13 cellular contexts compared by ENCODE assay signal in the genomic region with DNA sequence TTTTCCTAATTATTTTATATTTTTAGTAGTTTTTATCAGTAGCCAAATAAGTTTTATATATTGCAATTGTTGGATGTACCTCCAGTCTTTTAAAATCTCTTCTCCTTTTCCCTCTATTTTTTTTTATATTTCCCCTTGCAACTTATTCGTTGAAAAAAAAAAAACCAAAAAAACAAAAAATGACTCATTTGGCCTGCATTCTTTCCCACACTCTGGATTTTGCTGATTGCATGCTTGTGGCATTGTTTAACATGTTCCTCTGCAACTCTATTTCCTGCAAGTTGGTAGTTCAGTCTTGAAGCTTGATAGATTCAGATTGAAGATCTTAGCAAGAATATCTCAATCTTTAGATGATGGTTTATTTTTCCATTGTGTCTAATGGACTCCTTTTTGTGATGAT.
A peak's percentile ranks its signal among the peaks of the same experiment; 100 is the strongest.
DNase-seq lines count a peak whose midpoint lies in the region; ATAC-seq, FAIRE-seq and TF ChIP-seq lines count a peak whose summit lies in the region.
"Had no signal": no experiment of that assay in that cellular context is flagged by ENCODE, and none has a peak within 500 bp of the region (broad histone marks: within the 10 kb centered on the region; RNA-seq: fewer than 3 reads in every experiment).

No MANE protein-coding gene starts in this region.

- no peak for FAIRE-seq in urothelium cell line (lab: Jason Lieb, UNC)

- H3K4me3 ChIP-seq in breast epithelium, result no peak overlapping the region
- H3K4me3 ChIP-seq in astrocyte of the cerebellum (ENCODE audit: low read depth, low read length), result no peak overlapping the region

- H3K27ac Mint-ChIP-seq in MCF 10A (ENCODE audit: low read depth, unreplicated experiment), result no peak overlapping the region
- H3K27ac Mint-ChIP-seq: activated CD4-positive, alpha-beta memory T cell treated with anti-CD3 and anti-CD28 coated beads, Interleukin-2, amount 10 ng/mL, durations not matched to agents 7 days and 5 days; activated naive CD4-positive, alpha-beta T cell treated with anti-CD3 and anti-CD28 coated beads, Interleukin-2, amount 50 U/mL, for 72 hours; type B pancreatic cell had no signal

- no peaks in the 10 kb centered on the region for H3K9me3 ChIP-seq in breast epithelium

- CTCF ChIA-PET in MCF 10A (lab: Yijun Ruan, JAX), result interaction anchor here (0.6 to 1.0 kb wide), 2 partner anchors 366 to 522 kb away, joined by 4 read pairs; no protein-coding TSS in a partner anchor

- DNase-seq in MCF 10A (ENCODE audit: unreplicated experiment) (peak; percentile 83), breast epithelium (ENCODE audit: low spot score in 2 of 2) (no peak), astrocyte of the cerebellum (ENCODE audit: low read depth) (peak; percentile 82), foreskin keratinocyte (peak; percentile 71 to 86), urothelium cell line (ENCODE audit: low spot score) (peak; percentile 44), NCI-H1436 (lab: John Stamatoyannopoulos, UW) (no peak), NOMO-1 treated with DMSO at 0.1 percent for 48 hours (lab: John Stamatoyannopoulos, UW; ENCODE audit: unreplicated experiment) (no peak), head of caudate nucleus (no peak)
- DNase-seq: 8988T; activated CD4-positive, alpha-beta memory T cell treated with anti-CD3 and anti-CD28 coated beads, Interleukin-2, amount 10 ng/mL, durations not matched to agents 7 days and 5 days; OCI-M1 had no signal

- H3K36me3 Mint-ChIP-seq in MCF 10A (ENCODE audit: insufficient read depth, unreplicated experiment), result no peaks in the 10 kb centered on the region
- H3K36me3 Mint-ChIP-seq: activated naive CD4-positive, alpha-beta T cell treated with anti-CD3 and anti-CD28 coated beads, Interleukin-2, amount 50 U/mL, for 72 hours; type B pancreatic cell had no signal

- no peaks in the 10 kb centered on the region for H3K36me3 ChIP-seq in breast epithelium

- no TSS peak for BruUV-seq in MCF 10A (replicated peaks; lab: Mats Ljungman, UMichigan)

- no peak for TF ChIP-seq CTCF in MCF 10A (IDR thresholded peaks at IDR 0.05; ENCODE audit: unreplicated experiment)
- TF ChIP-seq CTCF in breast epithelium (IDR thresholded peaks at IDR 0.05), result no peak
- no peak for TF ChIP-seq CTCF in astrocyte of the cerebellum (IDR thresholded peaks at IDR 0.05; ENCODE audit: low read depth, low read length, missing control alignments)
- no peak for TF ChIP-seq CTCF in foreskin keratinocyte (conservative IDR thresholded peaks at IDR 0.05)

- H3K27me3 ChIP-seq in breast epithelium (no peaks in the 10 kb centered on the region), foreskin keratinocyte (no peaks in the 10 kb centered on the region)

- H3K4me1 Mint-ChIP-seq in MCF 10A (ENCODE audit: insufficient read depth, unreplicated experiment), result peaks cover 38% of the 10 kb centered on the region
- H3K4me1 Mint-ChIP-seq: activated CD4-positive, alpha-beta memory T cell treated with anti-CD3 and anti-CD28 coated beads, Interleukin-2, amount 10 ng/mL, durations not matched to agents 7 days and 5 days had no signal

- no peak for TF ChIP-seq POLR2A in breast epithelium (IDR thresholded peaks at IDR 0.05)

- peaks cover 0 to 6% of the 10 kb centered on the region in 2 donors for H3K4me1 ChIP-seq in breast epithelium
- peaks cover 18% of the 10 kb centered on the region for H3K4me1 ChIP-seq in foreskin keratinocyte

- peak; percentile 33 for ATAC-seq in foreskin keratinocyte
- ATAC-seq: activated naive CD4-positive, alpha-beta T cell treated with anti-CD3 and anti-CD28 coated beads, Interleukin-2, amount 50 U/mL, for 72 hours had no signal

- H3K27ac ChIP-seq in breast epithelium (no peak overlapping the region), foreskin keratinocyte (peak overlapping the region; percentile 6)

- no peaks in the 10 kb centered on the region for H3K27me3 Mint-ChIP-seq in MCF 10A (ENCODE audit: insufficient read depth, unreplicated experiment)
- H3K27me3 Mint-ChIP-seq: activated CD4-positive, alpha-beta memory T cell treated with anti-CD3 and anti-CD28 coated beads, Interleukin-2, amount 10 ng/mL, durations not matched to agents 7 days and 5 days; type B pancreatic cell had no signal

- in situ Hi-C loops in astrocyte of the cerebellum (cut with HindIII; ENCODE audit: low sequenced_read_pairs), result no loop called here

- intact Hi-C loops in MCF 10A (cut with micrococcal nuclease) (no loop called here), breast epithelium (cut with DNase I; ENCODE audit: low total_unique reads) (no loop called here), head of caudate nucleus (cut with DNase I) (no loop called here)

- no peak overlapping the region for H3K4me3 Mint-ChIP-seq in MCF 10A (ENCODE audit: unreplicated experiment)
- H3K4me3 Mint-ChIP-seq: activated CD4-positive, alpha-beta memory T cell treated with anti-CD3 and anti-CD28 coated beads, Interleukin-2, amount 10 ng/mL, durations not matched to agents 7 days and 5 days; type B pancreatic cell had no signal

- no peaks in the 10 kb centered on the region for H3K9me3 Mint-ChIP-seq in MCF 10A (ENCODE audit: unreplicated experiment)
- H3K9me3 Mint-ChIP-seq: activated CD4-positive, alpha-beta memory T cell treated with anti-CD3 and anti-CD28 coated beads, Interleukin-2, amount 10 ng/mL, durations not matched to agents 7 days and 5 days; type B pancreatic cell had no signal

- POLR2A ChIA-PET in MCF 10A (lab: Yijun Ruan, JAX), result interaction anchor here (0.7 to 1.7 kb wide), 5 partner anchors 19 to 1116 kb away, joined by 3 read pairs; no protein-coding TSS in a partner anchor

Comparison
In these comparisons a context has a peak if more than half of its experiments do, and no peak if none do; other contexts are left out.
1. DNase-seq: peak in MCF 10A (single experiment), astrocyte of the cerebellum (single experiment), foreskin keratinocyte (2 of 2) and urothelium cell line (single experiment); none in breast epithelium (0 of 2), NCI-H1436 (single experiment), NOMO-1 treated with DMSO at 0.1 percent for 48 hours (single experiment) and head of caudate nucleus (0 of 42).